8 cellular contexts compared by ENCODE assay signal in genomic region chr11:63838682-63839507, GRCh38. TPM values are rescaled to one million over a fixed set of nuclear protein-coding genes. Genes with fewer than 3 reads are reported as not detected.
DNase-seq lines count a peak whose midpoint lies in the region; ATAC-seq, FAIRE-seq and TF ChIP-seq lines count a peak whose summit lies in the region.

Gene MARK2 (plus strand): TSS chr11:63839110. CDS start chr11:63839507, 397 bp downstream.

- H3K9me3 ChIP-seq in OCI-LY7 (ENCODE audit: low read length): no peaks in the 10 kb centered on the region

- POLR2A ChIA-PET in OCI-LY7 (lab: Charles Lee): interaction anchor here (0.5 to 1.5 kb wide), 11 partner anchors 14 to 1169 kb away, joined by 3 to 7 read pairs (median 4); no protein-coding TSS in a partner anchor

- no peak for TF ChIP-seq CTCF in D721Med (IDR thresholded peaks at IDR 0.05; ENCODE audit: insufficient read depth, missing control alignments)
- TF ChIP-seq CTCF in OCI-LY7 (conservative IDR thresholded peaks at IDR 0.05; ENCODE audit: low read length): no peak
- no peak for TF ChIP-seq CTCF in endothelial cell (IDR thresholded peaks at IDR 0.05; ENCODE audit: unreplicated experiment)

- H3K36me3 ChIP-seq in OCI-LY7 (ENCODE audit: insufficient read depth, low read length): peaks cover 34% of the 10 kb centered on the region

- DNase-seq in D721Med (ENCODE audit: insufficient read length, low spot score) (peak; percentile 74), HuH-7.5 (ENCODE audit: low spot score) (peak; percentile 75), OCI-LY7 (ENCODE audit: low spot score) (peak; percentile 99), activated T-cell treated with anti-CD3 and anti-CD28 coated beads for 1 hour (ENCODE audit: low read depth) (peak; percentile 100), endothelial cell (ENCODE audit: low spot score) (peak; percentile 100), midbrain (lab: John Stamatoyannopoulos, UW) (peak; percentile 99)
- peak; percentile 100 for DNase-seq in stimulated activated CD8-positive, alpha-beta memory T cell treated with anti-CD3 and anti-CD28 coated beads, Interleukin-2, amount 100 ng/mL, for 1 hour (ENCODE audit: low read depth in 2 of 2)

- H2AFZ ChIP-seq in OCI-LY7 (ENCODE audit: low read length): peak within 1 kb of the TSS; percentile 72; the same call in 1 of the 2 replicates

- peaks cover 20% of the 10 kb centered on the region for H3K27me3 Mint-ChIP-seq in endothelial cell (ENCODE audit: unreplicated experiment)

- peak within 1 kb of the TSS; percentile 100 for H3K4me2 ChIP-seq in OCI-LY7 (ENCODE audit: low read length)

- FAIRE-seq in D721Med (lab: Jason Lieb, UNC): no peak

- H3K9me3 Mint-ChIP-seq in endothelial cell (ENCODE audit: unreplicated experiment): no peaks in the 10 kb centered on the region

- CTCF ChIA-PET in OCI-LY7 (lab: Charles Lee; ENCODE audit: unreplicated experiment): interaction anchor here (0.7 to 2.3 kb wide), 4 partner anchors 58 to 81 kb away, joined by 3 to 10 read pairs (median 4); no protein-coding TSS in a partner anchor

- no peaks in the 10 kb centered on the region for H3K9me2 ChIP-seq in OCI-LY7 (ENCODE audit: insufficient read depth, low read length)

- peaks cover 47% of the 10 kb centered on the region for H3K79me2 ChIP-seq in OCI-LY7 (ENCODE audit: insufficient read depth, low read depth, low read length)

- intact Hi-C loops in OCI-LY7 (cut with micrococcal nuclease; ENCODE audit: unreplicated experiment): loop anchor here (1.0 to 5.0 kb wide), 4 partner anchors 72 to 135 kb away; partner anchors contain the start of genes COX8A, NAA40, RCOR2 and ZFTA

- peaks cover 34% of the 10 kb centered on the region for H4K20me1 ChIP-seq in OCI-LY7 (ENCODE audit: insufficient read depth, low read length)

- H3K4me3 Mint-ChIP-seq in endothelial cell (ENCODE audit: unreplicated experiment): peak within 1 kb of the TSS; percentile 92

- peak; percentile 63 for ATAC-seq in GM21526 (IDR thresholded peaks at IDR 0.05; ENCODE audit: low FRiP score, unreplicated experiment)

- peak within 1 kb of the TSS; percentile 95 for H3K27ac Mint-ChIP-seq in endothelial cell (ENCODE audit: unreplicated experiment)

- peak within 1 kb of the TSS; percentile 84 for H3K27ac ChIP-seq in OCI-LY7 (ENCODE audit: low read depth, low read length, poor library complexity, severe bottlenecking)

- H3K4me1 Mint-ChIP-seq in endothelial cell (ENCODE audit: unreplicated experiment): peaks cover 57% of the 10 kb centered on the region

- peak within 1 kb of the TSS; percentile 97 for H3K4me3 ChIP-seq in OCI-LY7 (ENCODE audit: low read depth, low read length, poor library complexity, severe bottlenecking)

- BruUV-seq in OCI-LY7 (replicated peaks; lab: Mats Ljungman, UMichigan): no TSS peak

- H3K4me1 ChIP-seq in OCI-LY7 (ENCODE audit: insufficient read depth, low read length, poor library complexity, severe bottlenecking): peaks cover 42% of the 10 kb centered on the region

- peaks cover 26% of the 10 kb centered on the region for H3K36me3 Mint-ChIP-seq in endothelial cell (ENCODE audit: low read depth, unreplicated experiment)

RNA-seq across cellular contexts. Expression of gene MARK2, which starts in this region (rescaled TPM):
- 20.8 and 22.7 TPM in 2 replicates for total RNA-seq in OCI-LY7 (2014; rRNA removed; shearing (Covaris generic))
- total RNA-seq in OCI-LY7 (2022) (40.1 and 45.4 TPM in 2 replicates), endothelial cell (ENCODE audit: unreplicated experiment) (42.6 TPM)

Comparison
In these comparisons a context has a peak if more than half of its experiments do, and no peak if none do; other contexts are left out.
1. Peak in every context shown above with its lines: DNase-seq, ATAC-seq, H3K4me3 ChIP-seq and H3K27ac ChIP-seq.